In the genomic region with DNA sequence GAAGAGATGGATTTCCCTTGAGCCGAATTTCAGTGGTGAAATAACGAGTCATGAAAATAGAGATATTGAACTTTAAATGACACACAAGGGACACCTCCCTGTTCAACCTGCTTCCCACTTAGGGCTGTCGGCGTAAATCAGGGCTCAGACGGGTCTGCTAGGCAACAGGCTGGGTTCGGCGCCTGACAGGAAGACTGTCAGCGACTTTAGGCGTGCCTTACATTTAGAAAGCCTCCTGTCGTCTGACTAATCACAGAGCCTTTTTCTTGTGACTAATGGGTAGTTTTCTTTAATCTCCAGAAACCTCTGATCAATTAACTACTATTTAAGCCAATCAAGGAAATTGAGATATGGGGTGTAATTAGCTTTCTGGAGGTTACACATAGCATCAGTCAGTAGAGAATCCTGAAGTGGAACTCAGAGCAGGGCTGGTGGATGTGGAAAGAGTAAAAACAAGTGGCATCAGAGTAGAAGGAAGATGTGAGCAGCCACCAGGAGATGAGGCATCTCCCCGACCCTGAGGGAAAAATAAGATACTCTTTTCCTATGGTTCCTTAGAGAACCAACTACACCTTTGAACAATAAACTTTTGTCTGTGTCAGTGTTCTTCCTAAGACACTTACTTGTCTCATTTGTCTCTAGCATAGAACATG, we compare ENCODE assay signal across 18 cellular contexts.
"Had no signal": no experiment of that assay in that cellular context is flagged by ENCODE, and none has a peak within 500 bp of the region (broad histone marks: within the 10 kb centered on the region; RNA-seq: fewer than 3 reads in every experiment).

No MANE protein-coding gene starts in this region.

- H3K27ac Mint-ChIP-seq: activated CD4-positive, alpha-beta memory T cell treated with anti-CD3 and anti-CD28 coated beads, Interleukin-2, amount 10 ng/mL, durations not matched to agents 7 days and 5 days; activated naive CD8-positive, alpha-beta T cell; activated T-cell treated with anti-CD3 and anti-CD28 coated beads, Interleukin-2, amount 50 U/mL, for 24 hours; natural killer cell treated with Interleukin-12 subunit alpha and Interleukin-12 subunit beta and Interleukin-15 and Interleukin-18, amount 100 ng/mL, for 72 hours; progenitor cell of endocrine pancreas had no signal

- H3K36me3 Mint-ChIP-seq: activated naive CD8-positive, alpha-beta T cell; natural killer cell treated with Interleukin-12 subunit alpha and Interleukin-12 subunit beta and Interleukin-15 and Interleukin-18, amount 100 ng/mL, for 72 hours had no signal

- H3K27me3 ChIP-seq: gastrocnemius medialis, right atrium auricular region, transverse colon had no signal

- ATAC-seq: gastrocnemius medialis; natural killer cell treated with Interleukin-12 subunit alpha and Interleukin-12 subunit beta and Interleukin-15 and Interleukin-18, amount 100 ng/mL, for 72 hours; stimulated activated naive CD8-positive, alpha-beta T cell treated with anti-CD3 and anti-CD28 coated beads, Interleukin-15, Interleukin-2, amounts not matched to agents 100 U/mL and 50 U/mL, for 24 hours had no signal

- H3K4me3 ChIP-seq: gastrocnemius medialis, heart right ventricle, left ventricle myocardium inferior, right atrium auricular region, skin epidermis, transverse colon had no signal

- H3K9me3 ChIP-seq: gastrocnemius medialis, left ventricle myocardium inferior, right atrium auricular region, transverse colon had no signal

- H3K36me3 ChIP-seq: gastrocnemius medialis, heart right ventricle, left ventricle myocardium inferior, right atrium auricular region, transverse colon had no signal

- H3K9me3 Mint-ChIP-seq: activated CD4-positive, alpha-beta memory T cell treated with anti-CD3 and anti-CD28 coated beads, Interleukin-2, amount 10 ng/mL, durations not matched to agents 7 days and 5 days; activated T-cell treated with anti-CD3 and anti-CD28 coated beads, Interleukin-2, amount 50 U/mL, for 24 hours; natural killer cell treated with Interleukin-12 subunit alpha and Interleukin-12 subunit beta and Interleukin-15 and Interleukin-18, amount 100 ng/mL, for 72 hours had no signal

- H3K4me1 ChIP-seq: gastrocnemius medialis, heart right ventricle, left ventricle myocardium inferior, right atrium auricular region, transverse colon had no signal

- H3K4me1 Mint-ChIP-seq: activated CD4-positive, alpha-beta memory T cell treated with anti-CD3 and anti-CD28 coated beads, Interleukin-2, amount 10 ng/mL, durations not matched to agents 7 days and 5 days had no signal

- H3K27ac ChIP-seq: gastrocnemius medialis, heart right ventricle, left ventricle myocardium inferior, right atrium auricular region, skin epidermis, transverse colon, VCaP had no signal

- DNase-seq: activated CD4-positive, alpha-beta memory T cell treated with anti-CD3 and anti-CD28 coated beads, Interleukin-2, amount 10 ng/mL, durations not matched to agents 7 days and 5 days; activated CD4-positive, alpha-beta T cell treated with anti-CD3 and anti-CD28 coated beads for 4 hours; activated effector memory CD4-positive, alpha-beta T cell treated with anti-CD3 and anti-CD28 coated beads, Interleukin-2, amount 50 U/mL, for 16 hours; activated T-cell treated with anti-CD3 and anti-CD28 coated beads, Interleukin-2, amount 50 U/mL, for 24 hours; amniotic stem cell; caudate nucleus; gastrocnemius medialis; heart right ventricle; left ventricle myocardium inferior; mesendoderm; stimulated activated naive CD8-positive, alpha-beta T cell treated with anti-CD3 and anti-CD28 coated beads, Interleukin-15, Interleukin-2, amounts not matched to agents 100 U/mL and 50 U/mL, for 24 hours; transverse colon had no signal

- H3K27me3 Mint-ChIP-seq: progenitor cell of endocrine pancreas had no signal

- H3K4me3 Mint-ChIP-seq: activated CD4-positive, alpha-beta memory T cell treated with anti-CD3 and anti-CD28 coated beads, Interleukin-2, amount 10 ng/mL, durations not matched to agents 7 days and 5 days; activated naive CD8-positive, alpha-beta T cell; activated T-cell treated with anti-CD3 and anti-CD28 coated beads, Interleukin-2, amount 50 U/mL, for 24 hours; natural killer cell treated with Interleukin-12 subunit alpha and Interleukin-12 subunit beta and Interleukin-15 and Interleukin-18, amount 100 ng/mL, for 72 hours had no signal
